ENCODE assay signal across 1 cellular context in genomic region chr20:6954219-6954618, GRCh38.
TF ChIP-seq lines count a peak whose summit lies in the region.

No MANE protein-coding gene starts in this region.

TF ChIP-seq in HEK293T, 16 proteins besides CTCF, POLR2A, EP300 and RAD21 (continued from another document):
- TF ChIP-seq LEF1 (IDR thresholded peaks at IDR 0.05; ENCODE audit: borderline replicate concordance) = no peak
